ENCODE assay signal across 9 cellular contexts in genomic region chr2:121944072-121944829, GRCh38.
A peak's percentile ranks its signal among the peaks of the same experiment; 100 is the strongest.
DNase-seq lines count a peak whose midpoint lies in the region; FAIRE-seq and TF ChIP-seq lines count a peak whose summit lies in the region.
"Had no signal": no experiment of that assay in that cellular context is flagged by ENCODE, and none has a peak within 500 bp of the region (broad histone marks: within the 10 kb centered on the region; RNA-seq: fewer than 3 reads in every experiment).

No MANE protein-coding gene starts in this region.

- peaks cover 17% of the 10 kb centered on the region for H3K4me1 Mint-ChIP-seq in osteocyte (ENCODE audit: unreplicated experiment)

- H3K9me3 Mint-ChIP-seq in osteocyte (ENCODE audit: unreplicated experiment): no peaks in the 10 kb centered on the region

- no peak for TF ChIP-seq POLR2A in GM12892 (IDR thresholded peaks at IDR 0.05; ENCODE audit: low read depth, low read length)

- TF ChIP-seq CTCF in osteocyte (IDR thresholded peaks at IDR 0.05): no peak

- DNase-seq in GM03348 (ENCODE audit: low spot score) (peak; percentile 88), NOMO-1 treated with DMSO at 0.1 percent for 48 hours (lab: John Stamatoyannopoulos, UW; ENCODE audit: unreplicated experiment) (peak; percentile 75), fibroblast of gingiva (ENCODE audit: low read depth) (peak; percentile 87), osteocyte (ENCODE audit: extremely low spot score, unreplicated experiment) (no peak), GM19238 (ENCODE audit: insufficient read length, low spot score) (no peak), SHP77 (lab: John Stamatoyannopoulos, UW) (no peak), GM12892 (ENCODE audit: insufficient read length) (no peak)
- DNase-seq in central memory CD4-positive, alpha-beta T cell: no peak
- DNase-seq: activated CD8-positive, alpha-beta memory T cell treated with anti-CD3 and anti-CD28 coated beads, Interleukin-2, amount 50 U/mL, for 48 hours had no signal

- H3K4me3 Mint-ChIP-seq in osteocyte (ENCODE audit: unreplicated experiment): no peak overlapping the region

- no peaks in the 10 kb centered on the region for H3K36me3 Mint-ChIP-seq in osteocyte (ENCODE audit: unreplicated experiment)

- no peak for FAIRE-seq in GM12892 (lab: Jason Lieb, UNC)

- no peaks in the 10 kb centered on the region for H3K27me3 Mint-ChIP-seq in osteocyte (ENCODE audit: unreplicated experiment)

- H3K27ac Mint-ChIP-seq in osteocyte (ENCODE audit: unreplicated experiment): peak overlapping the region; percentile 29

Comparison
In these comparisons a context has a peak if more than half of its experiments do, and no peak if none do; other contexts are left out.
1. DNase-seq: peak in GM03348 (single experiment), NOMO-1 treated with DMSO at 0.1 percent for 48 hours (single experiment) and fibroblast of gingiva (single experiment); none in osteocyte (single experiment), GM19238 (single experiment), SHP77 (0 of 2), central memory CD4-positive, alpha-beta T cell (single experiment) and GM12892 (single experiment).